In the genomic region with DNA sequence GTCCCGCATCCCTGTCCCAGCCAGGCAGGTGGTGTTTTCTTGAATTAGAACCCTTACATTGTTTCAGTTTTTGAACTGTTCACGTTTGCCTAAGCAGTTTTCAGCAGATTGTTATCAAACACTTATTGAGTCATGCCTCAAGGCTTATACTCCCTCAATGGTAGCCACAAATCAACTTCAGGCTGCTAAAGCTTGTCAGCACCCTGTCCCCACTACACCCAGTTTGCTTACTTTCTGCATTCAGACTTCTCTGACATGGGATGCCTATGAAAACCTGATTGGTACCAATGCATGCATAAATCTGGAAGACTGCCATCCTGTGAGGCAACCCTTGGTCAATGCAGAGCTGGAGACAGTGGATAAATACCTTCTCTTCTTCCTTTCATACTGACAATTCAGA, we compare ENCODE assay signal across 19 cellular contexts.
DNase-seq lines count a peak whose midpoint lies in the region; ATAC-seq, FAIRE-seq and TF ChIP-seq lines count a peak whose summit lies in the region.
"Had no signal": no experiment of that assay in that cellular context is flagged by ENCODE, and none has a peak within 500 bp of the region (broad histone marks: within the 10 kb centered on the region; RNA-seq: fewer than 3 reads in every experiment).

No MANE protein-coding gene starts in this region.

- TF ChIP-seq CTCF in endothelial cell of umbilical vein (IDR thresholded peaks at IDR 0.05; ENCODE audit: extremely low read depth in 1 of 2, insufficient read depth in 1 of 2, low read depth in 1 of 2, low read length in 2 of 2), result no peak

- H3K27me3 ChIP-seq in endothelial cell of umbilical vein (ENCODE audit: control insufficient read depth in 2 of 2, insufficient read depth in 2 of 2, low read length in 2 of 2), result no peaks in the 10 kb centered on the region
- H3K27me3 ChIP-seq: sigmoid colon, upper lobe of right lung had no signal

- no TSS peak for BruUV-seq in endothelial cell of umbilical vein (replicated peaks; lab: Mats Ljungman, UMichigan)

- intact Hi-C loops in endothelial cell of umbilical vein (cut with micrococcal nuclease) (no loop called here), cardiac septum (cut with DNase I) (no loop called here)

- CTCF ChIA-PET in endothelial cell of umbilical vein (lab: Charles Lee), result no interaction called here

- H3K4me2 ChIP-seq in endothelial cell of umbilical vein (ENCODE audit: insufficient read depth, low read length), result no peak overlapping the region
- H3K4me2 ChIP-seq: PC-9 had no signal

- dilution Hi-C loops in endothelial cell of umbilical vein (cut with MboI; ENCODE audit: extremely low pct_ligation_motif_present, low sequenced_read_pairs), result no loop called here

- H3K36me3 ChIP-seq in endothelial cell of umbilical vein (ENCODE audit: control insufficient read depth in 2 of 2, extremely low read depth in 1 of 2, insufficient read depth in 2 of 2, low read length in 2 of 2), result no peaks in the 10 kb centered on the region
- H3K36me3 ChIP-seq: sigmoid colon, upper lobe of right lung had no signal

- FAIRE-seq in endothelial cell of umbilical vein (lab: Jason Lieb, UNC), result peak; percentile 21
- FAIRE-seq: GM18507, GM19239 had no signal

- no peak overlapping the region for H3K4me3 ChIP-seq in endothelial cell of umbilical vein (replicated peaks in 1 of 3; ENCODE audit: insufficient read depth in 1 of 3, low read depth in 1 of 3, low read length in 3 of 3)
- H3K4me3 ChIP-seq: lung, PC-9, sigmoid colon, upper lobe of right lung had no signal

- H3K4me1 ChIP-seq in endothelial cell of umbilical vein (ENCODE audit: control insufficient read depth, extremely low read depth, insufficient read depth, low read length), result no peaks in the 10 kb centered on the region
- H3K4me1 ChIP-seq: sigmoid colon had no signal

- POLR2A ChIA-PET in endothelial cell of umbilical vein (lab: Charles Lee), result interaction anchor here (0.6 kb wide), 1 partner anchor 207 kb away, joined by 4 read pairs; no protein-coding TSS in a partner anchor

- H3K27ac ChIP-seq in endothelial cell of umbilical vein (ENCODE audit: insufficient read depth, low read depth, low read length), result no peak overlapping the region
- H3K27ac ChIP-seq: PC-9, sigmoid colon, upper lobe of right lung had no signal

- H4K20me1 ChIP-seq in endothelial cell of umbilical vein (replicated peaks; ENCODE audit: control insufficient read depth, extremely low read depth, insufficient read depth, low read length), result no peaks in the 10 kb centered on the region

- TF ChIP-seq POLR2A in endothelial cell of umbilical vein (IDR thresholded peaks at IDR 0.05; ENCODE audit: low read depth, low read length), result no peak

- no peaks in the 10 kb centered on the region for H3K9me3 ChIP-seq in endothelial cell of umbilical vein (replicated peaks; ENCODE audit: control insufficient read depth, insufficient read depth, low read length)
- H3K9me3 ChIP-seq: sigmoid colon, upper lobe of right lung had no signal

- no peak overlapping the region for H2AFZ ChIP-seq in endothelial cell of umbilical vein (ENCODE audit: low read depth, low read length)
- H2AFZ ChIP-seq: PC-9 had no signal

- H3K9me1 ChIP-seq in endothelial cell of umbilical vein (replicated peaks; ENCODE audit: control insufficient read depth, extremely low read depth, insufficient read depth, low read length), result no peaks in the 10 kb centered on the region

- no peaks in the 10 kb centered on the region for H3K79me2 ChIP-seq in endothelial cell of umbilical vein (ENCODE audit: control insufficient read depth, insufficient read depth, low read length)

- ATAC-seq in HG03520 (IDR thresholded peaks at IDR 0.05; ENCODE audit: unreplicated experiment), result no peak
- ATAC-seq: upper lobe of right lung had no signal

- H3K9ac ChIP-seq in endothelial cell of umbilical vein (replicated peaks; ENCODE audit: extremely low read depth, insufficient read depth, low read length), result no peak overlapping the region

- peak; percentile 21 for DNase-seq in GM03348 (ENCODE audit: low spot score)
- peak; percentile 67 to 71 for DNase-seq in SHP77 (lab: John Stamatoyannopoulos, UW)
- peak; percentile 14 for DNase-seq in endothelial cell of umbilical vein (ENCODE audit: low read depth, low spot score)
- peak; percentile 33 for DNase-seq in renal cortical epithelial cell (ENCODE audit: low read depth)
- DNase-seq in cardiac septum (ENCODE audit: low spot score), result no peak
- no peak for DNase-seq in AML-193 (lab: John Stamatoyannopoulos, UW)
- DNase-seq in activated naive CD4-positive, alpha-beta T cell treated with anti-CD3 and anti-CD28 coated beads, Interleukin-2, amount 50 U/mL, for 16 hours, result no peak
- DNase-seq: activated CD4-positive, alpha-beta T cell treated with anti-CD3 and anti-CD28 coated beads for 1 hour; CD4-positive, alpha-beta memory T cell; NCI-H1092 treated with DMSO at 0.1 percent for 48 hours; sigmoid colon; stimulated activated CD4-positive, alpha-beta T cell treated with anti-CD3 and anti-CD28 coated beads, Interleukin-4, amount 100 ng/mL, for 4 hours; T-helper 1 cell; upper lobe of right lung had no signal

TF ChIP-seq in endothelial cell of umbilical vein, 7 proteins besides CTCF, POLR2A, EP300 and RAD21:
- TF ChIP-seq GATA2 (IDR thresholded peaks at IDR 0.05; ENCODE audit: insufficient read depth, insufficient read length, low read depth, low read length) (peak; percentile 34), JUN (IDR thresholded peaks at IDR 0.05; ENCODE audit: borderline replicate concordance, insufficient read depth, insufficient read length, low read depth) (no peak)

Comparison
In these comparisons a context has a peak if more than half of its experiments do, and no peak if none do; other contexts are left out.
1. DNase-seq: peak in GM03348 (single experiment), SHP77 (2 of 2), endothelial cell of umbilical vein (single experiment) and renal cortical epithelial cell (single experiment); none in cardiac septum (single experiment), AML-193 (0 of 2) and activated naive CD4-positive, alpha-beta T cell treated with anti-CD3 and anti-CD28 coated beads, Interleukin-2, amount 50 U/mL, for 16 hours (single experiment).